1 cellular context compared by ENCODE assay signal in the genomic region with DNA sequence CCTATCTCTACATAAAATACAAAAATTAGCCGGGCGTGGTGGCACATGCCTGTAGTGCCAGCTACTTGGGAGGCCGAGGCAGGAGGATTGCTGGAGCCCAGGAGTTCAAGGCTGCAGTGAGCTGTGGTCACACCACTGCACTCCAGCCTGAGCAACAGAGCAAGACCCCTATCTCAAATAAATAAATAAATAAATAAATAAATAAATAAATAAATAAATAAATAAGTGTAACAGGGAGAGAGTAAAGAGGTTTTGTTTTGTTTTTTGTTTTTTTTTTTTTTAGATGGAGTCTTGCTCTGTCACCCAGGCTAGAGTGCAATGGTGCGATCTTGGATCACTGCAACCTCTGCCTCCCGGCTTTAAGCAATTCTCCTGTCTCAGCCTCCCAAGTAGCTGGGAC.
TF ChIP-seq lines count a peak whose summit lies in the region.

No MANE protein-coding gene starts in this region.

TF ChIP-seq in HEK293, 187 proteins besides CTCF, POLR2A, EP300 and RAD21:
- TF ChIP-seq, protein P1, sequence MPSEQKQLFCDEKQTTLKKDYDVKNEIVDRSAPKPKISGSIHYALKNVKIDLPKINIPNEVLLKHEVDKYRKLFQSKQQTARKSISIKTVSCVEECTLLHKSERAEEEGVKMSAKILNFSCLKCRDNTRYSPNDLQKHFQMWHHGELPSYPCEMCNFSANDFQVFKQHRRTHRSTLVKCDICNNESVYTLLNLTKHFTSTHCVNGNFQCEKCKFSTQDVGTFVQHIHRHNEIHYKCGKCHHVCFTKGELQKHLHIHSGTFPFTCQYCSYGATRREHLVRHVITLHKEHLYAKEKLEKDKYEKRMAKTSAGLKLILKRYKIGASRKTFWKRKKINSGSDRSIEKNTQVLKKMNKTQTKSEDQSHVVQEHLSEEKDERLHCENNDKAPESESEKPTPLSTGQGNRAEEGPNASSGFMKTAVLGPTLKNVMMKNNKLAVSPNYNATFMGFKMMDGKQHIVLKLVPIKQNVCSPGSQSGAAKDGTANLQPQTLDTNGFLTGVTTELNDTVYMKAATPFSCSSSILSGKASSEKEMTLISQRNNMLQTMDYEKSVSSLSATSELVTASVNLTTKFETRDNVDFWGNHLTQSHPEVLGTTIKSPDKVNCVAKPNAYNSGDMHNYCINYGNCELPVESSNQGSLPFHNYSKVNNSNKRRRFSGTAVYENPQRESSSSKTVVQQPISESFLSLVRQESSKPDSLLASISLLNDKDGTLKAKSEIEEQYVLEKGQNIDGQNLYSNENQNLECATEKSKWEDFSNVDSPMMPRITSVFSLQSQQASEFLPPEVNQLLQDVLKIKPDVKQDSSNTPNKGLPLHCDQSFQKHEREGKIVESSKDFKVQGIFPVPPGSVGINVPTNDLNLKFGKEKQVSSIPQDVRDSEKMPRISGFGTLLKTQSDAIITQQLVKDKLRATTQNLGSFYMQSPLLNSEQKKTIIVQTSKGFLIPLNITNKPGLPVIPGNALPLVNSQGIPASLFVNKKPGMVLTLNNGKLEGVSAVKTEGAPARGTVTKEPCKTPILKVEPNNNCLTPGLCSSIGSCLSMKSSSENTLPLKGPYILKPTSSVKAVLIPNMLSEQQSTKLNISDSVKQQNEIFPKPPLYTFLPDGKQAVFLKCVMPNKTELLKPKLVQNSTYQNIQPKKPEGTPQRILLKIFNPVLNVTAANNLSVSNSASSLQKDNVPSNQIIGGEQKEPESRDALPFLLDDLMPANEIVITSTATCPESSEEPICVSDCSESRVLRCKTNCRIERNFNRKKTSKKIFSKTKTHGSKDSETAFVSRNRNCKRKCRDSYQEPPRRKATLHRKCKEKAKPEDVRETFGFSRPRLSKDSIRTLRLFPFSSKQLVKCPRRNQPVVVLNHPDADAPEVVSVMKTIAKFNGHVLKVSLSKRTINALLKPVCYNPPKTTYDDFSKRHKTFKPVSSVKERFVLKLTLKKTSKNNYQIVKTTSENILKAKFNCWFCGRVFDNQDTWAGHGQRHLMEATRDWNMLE (tag by site-specific recombination; conservative IDR thresholded peaks at IDR 0.05; ENCODE audit: low read depth) = peak; percentile 87
- TF ChIP-seq ZBTB8A (tag by site-specific recombination; IDR thresholded peaks at IDR 0.05) (peak; percentile 40; the same call in 1 of the 2 replicates), ZNF654 (tag by site-specific recombination; IDR thresholded peaks at IDR 0.05; ENCODE audit: low read depth) (peak; percentile 30), ZNF555 (tag by site-specific recombination; conservative IDR thresholded peaks at IDR 0.05) (peak; percentile 50), ZNF623 (tag by site-specific recombination; IDR thresholded peaks at IDR 0.05) (peak; percentile 56), ZNF426 (tag by site-specific recombination; IDR thresholded peaks at IDR 0.05) (peak; percentile 57), ZNF394 (tag by site-specific recombination; IDR thresholded peaks at IDR 0.05; ENCODE audit: borderline replicate concordance) (peak; percentile 72; the same call in 1 of the 2 replicates), ZNF558 (tag by site-specific recombination; IDR thresholded peaks at IDR 0.05) (0 out of 2 replicates have a peak, but pooled peaks have one; percentile 29), ZNF664 (tag by site-specific recombination; IDR thresholded peaks at IDR 0.05) (0 out of 2 replicates have a peak, but pooled peaks have one; percentile 8), ZNF292 (tag by site-specific recombination; IDR thresholded peaks at IDR 0.05; ENCODE audit: borderline replicate concordance, low read depth) (0 out of 2 replicates have a peak, but pooled peaks have one; percentile 18)
- TF ChIP-seq, protein P2, sequence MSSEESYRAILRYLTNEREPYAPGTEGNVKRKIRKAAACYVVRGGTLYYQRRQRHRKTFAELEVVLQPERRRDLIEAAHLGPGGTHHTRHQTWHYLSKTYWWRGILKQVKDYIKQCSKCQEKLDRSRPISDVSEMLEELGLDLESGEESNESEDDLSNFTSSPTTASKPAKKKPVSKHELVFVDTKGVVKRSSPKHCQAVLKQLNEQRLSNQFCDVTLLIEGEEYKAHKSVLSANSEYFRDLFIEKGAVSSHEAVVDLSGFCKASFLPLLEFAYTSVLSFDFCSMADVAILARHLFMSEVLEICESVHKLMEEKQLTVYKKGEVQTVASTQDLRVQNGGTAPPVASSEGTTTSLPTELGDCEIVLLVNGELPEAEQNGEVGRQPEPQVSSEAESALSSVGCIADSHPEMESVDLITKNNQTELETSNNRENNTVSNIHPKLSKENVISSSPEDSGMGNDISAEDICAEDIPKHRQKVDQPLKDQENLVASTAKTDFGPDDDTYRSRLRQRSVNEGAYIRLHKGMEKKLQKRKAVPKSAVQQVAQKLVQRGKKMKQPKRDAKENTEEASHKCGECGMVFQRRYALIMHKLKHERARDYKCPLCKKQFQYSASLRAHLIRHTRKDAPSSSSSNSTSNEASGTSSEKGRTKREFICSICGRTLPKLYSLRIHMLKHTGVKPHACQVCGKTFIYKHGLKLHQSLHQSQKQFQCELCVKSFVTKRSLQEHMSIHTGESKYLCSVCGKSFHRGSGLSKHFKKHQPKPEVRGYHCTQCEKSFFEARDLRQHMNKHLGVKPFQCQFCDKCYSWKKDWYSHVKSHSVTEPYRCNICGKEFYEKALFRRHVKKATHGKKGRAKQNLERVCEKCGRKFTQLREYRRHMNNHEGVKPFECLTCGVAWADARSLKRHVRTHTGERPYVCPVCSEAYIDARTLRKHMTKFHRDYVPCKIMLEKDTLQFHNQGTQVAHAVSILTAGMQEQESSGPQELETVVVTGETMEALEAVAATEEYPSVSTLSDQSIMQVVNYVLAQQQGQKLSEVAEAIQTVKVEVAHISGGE (tag by site-specific recombination; conservative IDR thresholded peaks at IDR 0.05; ENCODE audit: low read depth) = peak; percentile 45
